In the genomic region with DNA sequence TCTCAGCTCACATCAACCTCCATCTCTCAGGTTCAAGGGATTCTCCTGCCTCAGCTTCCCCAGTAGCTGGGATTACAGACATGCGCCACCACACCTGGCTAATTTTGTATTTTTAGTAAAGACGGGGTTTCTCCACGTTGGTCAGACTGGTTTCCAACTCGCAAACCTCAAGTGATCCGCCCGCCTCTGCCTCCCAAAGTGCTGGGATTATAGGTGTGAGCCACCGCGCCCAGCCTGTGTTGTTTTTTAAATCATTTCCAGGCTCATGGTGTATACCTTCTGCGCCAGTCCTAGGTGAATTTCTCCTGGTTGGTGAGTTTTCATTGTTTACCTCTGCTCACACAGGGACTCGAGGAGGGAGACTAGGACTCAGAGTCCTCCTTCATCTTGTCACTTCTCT, we compare ENCODE assay signal across 8 cellular contexts. TPM values are rescaled to one million over a fixed set of nuclear protein-coding genes. Genes with fewer than 3 reads are reported as not detected.
DNase-seq lines count a peak whose midpoint lies in the region; ATAC-seq, FAIRE-seq and TF ChIP-seq lines count a peak whose summit lies in the region.
"Not testable (repeated sequence)": the region's sequence is repeated elsewhere in the genome, so short reads cannot be mapped to it uniquely, and the experiment has no call there.

No MANE protein-coding gene starts in this region.

- WGBS in HUES64 = 91% methylated on average over 10 of the region's 10 CpGs

- H3K9ac ChIP-seq in HUES64 (ENCODE audit: low read depth, low read length) = peak overlapping the region; percentile 97
- peak overlapping the region; percentile 52 to 89 for H3K9ac ChIP-seq in kidney (ENCODE audit: low read length in 2 of 2)
- H3K9ac ChIP-seq in subcutaneous abdominal adipose tissue (ENCODE audit: low read length in 5 of 5) = peak overlapping the region in 4 of 5 donors; percentile 68 to 98 (median 92)

- TF ChIP-seq CTCF in C4-2B (conservative IDR thresholded peaks at IDR 0.05); ascending aorta (IDR thresholded peaks at IDR 0.05); epithelial cell of esophagus (IDR thresholded peaks at IDR 0.05; ENCODE audit: insufficient read depth, low read depth, low read length, missing control alignments); kidney (IDR thresholded peaks at IDR 0.05; ENCODE audit: borderline replicate concordance, extremely low read depth, insufficient read depth): not testable (repeated sequence)

- H3K4me1 ChIP-seq in HUES64 (ENCODE audit: insufficient read depth, low read length) (peaks cover 14% of the 10 kb centered on the region; the same call in 1 of the 2 replicates), ascending aorta (peaks cover 0 to 19% of the 10 kb centered on the region in 2 donors), kidney (ENCODE audit: control insufficient read depth in 1 of 2, insufficient read depth in 1 of 2, low read depth in 1 of 2, low read length in 2 of 2) (peaks cover 5 to 25% of the 10 kb centered on the region in 2 donors), neuron (ENCODE audit: insufficient read depth, low read length) (peaks cover 16% of the 10 kb centered on the region), subcutaneous abdominal adipose tissue (ENCODE audit: control insufficient read depth in 5 of 5, insufficient read depth in 5 of 5, low read length in 5 of 5) (peaks cover 6 to 39% (median 36%) of the 10 kb centered on the region in 5 donors)

- H3K27ac Mint-ChIP-seq in T-helper 17 cell = peak overlapping the region; percentile 93

- not testable (repeated sequence) for H2AFZ ChIP-seq in neuron (ENCODE audit: low read depth, low read length)

- peak overlapping the region; percentile 99 for H3K27ac ChIP-seq in C4-2B
- not testable (repeated sequence) for H3K27ac ChIP-seq in HUES64 (ENCODE audit: low read depth, low read length); kidney (ENCODE audit: low read depth in 2 of 2, low read length in 2 of 2)
- H3K27ac ChIP-seq in ascending aorta = peak overlapping the region; percentile 89 to 94
- peak overlapping the region; percentile 85 for H3K27ac ChIP-seq in subcutaneous abdominal adipose tissue (ENCODE audit: low read depth, low read length)

- H3K27me3 Mint-ChIP-seq in T-helper 17 cell = peaks cover 12% of the 10 kb centered on the region

- H3K36me3 ChIP-seq in HUES64 (ENCODE audit: insufficient read depth, low read length) = peaks cover 49% of the 10 kb centered on the region
- H3K36me3 ChIP-seq in ascending aorta = peaks cover 45 to 49% of the 10 kb centered on the region in 2 donors
- peaks cover 4 to 23% of the 10 kb centered on the region in 2 donors for H3K36me3 ChIP-seq in kidney (ENCODE audit: control insufficient read depth in 1 of 2, insufficient read depth in 2 of 2, low read length in 2 of 2)
- peaks cover 41% of the 10 kb centered on the region for H3K36me3 ChIP-seq in neuron (ENCODE audit: insufficient read depth, low read length)
- peaks cover 0 to 28% (median 20%) of the 10 kb centered on the region in 5 donors for H3K36me3 ChIP-seq in subcutaneous abdominal adipose tissue (ENCODE audit: control insufficient read depth in 5 of 5, insufficient read depth in 5 of 5, low read length in 5 of 5)

- DNase-seq in T-helper 17 cell; ascending aorta (ENCODE audit: low spot score in 2 of 2); epithelial cell of esophagus (ENCODE audit: low read depth): not testable (repeated sequence)
- DNase-seq in kidney = peak; percentile 26

- H3K4me3 ChIP-seq in HUES64 (ENCODE audit: low read length) (peak overlapping the region; percentile 92), ascending aorta (peak overlapping the region; percentile 87 to 97), epithelial cell of esophagus (ENCODE audit: low read length) (peak overlapping the region; percentile 90), kidney (ENCODE audit: low read length in 2 of 2) (peak overlapping the region; percentile 83 to 90), neuron (ENCODE audit: low read length) (peak overlapping the region; percentile 98), subcutaneous abdominal adipose tissue (ENCODE audit: low read depth in 1 of 5, low read length in 5 of 5) (peak overlapping the region; percentile 72 to 95 (median 93))

- ATAC-seq in T-helper 17 cell = not testable (repeated sequence)

- peaks cover 28% of the 10 kb centered on the region for H3K27me3 ChIP-seq in HUES64 (ENCODE audit: insufficient read depth, low read length)
- H3K27me3 ChIP-seq in ascending aorta; neuron (ENCODE audit: insufficient read depth, low read length); subcutaneous abdominal adipose tissue (ENCODE audit: control insufficient read depth in 5 of 5, insufficient read depth in 4 of 5, low read length in 5 of 5): not testable (repeated sequence)

- H3K4me3 Mint-ChIP-seq in T-helper 17 cell = peak overlapping the region; percentile 89

- FAIRE-seq in kidney (lab: Jason Lieb, UNC) = not testable (repeated sequence)

- H3K36me3 Mint-ChIP-seq in T-helper 17 cell (ENCODE audit: low read depth) = not testable (repeated sequence)

- intact Hi-C loops in ascending aorta (cut with DNase I) = loop anchor here (2.0 to 5.0 kb wide), 5 partner anchors 153 to 1482 kb away; a partner anchor contains a TSS
- intact Hi-C loops in kidney (cut with DNase I) = not testable (repeated sequence)

- not testable (repeated sequence) for H3K9me3 ChIP-seq in HUES64 (ENCODE audit: insufficient read depth, low read depth, low read length); T-helper 17 cell (ENCODE audit: control insufficient read depth, low read length, poor library complexity, severe bottlenecking); kidney (ENCODE audit: control insufficient read depth in 1 of 2, low read length in 2 of 2); neuron (ENCODE audit: low read length); subcutaneous abdominal adipose tissue (ENCODE audit: control insufficient read depth in 5 of 5, low read length in 5 of 5)
- H3K9me3 ChIP-seq in ascending aorta = peaks cover 7 to 37% of the 10 kb centered on the region in 2 donors

- peaks cover 47% of the 10 kb centered on the region for H3K4me1 Mint-ChIP-seq in T-helper 17 cell

RNA-seq across cellular contexts. Expression of a gene that starts 45.7 kb away (rescaled TPM):
- 0.40 TPM for polyA plus RNA-seq in HUES64 (2013, experiment 1 of 2)
- 0.63 TPM for polyA plus RNA-seq in HUES64 (2013, experiment 2 of 2)
- total RNA-seq in T-helper 17 cell (1 to 10 TPM; 3.1 to 3.7 TPM), ascending aorta (1.1 TPM), kidney (10.2 TPM)
- polyA plus RNA-seq in kidney (ENCODE audit: insufficient read depth, low read depth, low replicate concordance) = 3.9 TPM
